Comparison of ENCODE assay signal across 34 cellular contexts in genomic region chr18:22902093-22902492, GRCh38.
"Had no signal": no experiment of that assay in that cellular context is flagged by ENCODE, and none has a peak within 500 bp of the region (broad histone marks: within the 10 kb centered on the region; RNA-seq: fewer than 3 reads in every experiment).

No MANE protein-coding gene starts in this region.

- H3K36me3 ChIP-seq: MG63 had no signal

- H3K27me3 ChIP-seq: MG63 had no signal

- H3K4me3 ChIP-seq: MG63 had no signal

- H3K27ac ChIP-seq: KMS-11 had no signal

- H3K9ac ChIP-seq: KMS-11 had no signal

- DNase-seq: Karpas-422, Kasumi-1, KBM-7, KG1, MG63, MM.1S, MV-4-11, NCI-H1048, NCI-H1092, NCI-H1092 treated with DMSO at 0.1 percent for 48 hours, NCI-H1105, NCI-H1105 treated with DMSO at 0.1 percent for 48 hours, NCI-H1417, NCI-H1417 treated with DMSO at 0.1 percent for 48 hours, NCI-H1436, NCI-H1436 treated with DMSO at 0.1 percent for 48 hours, NCI-H146, NCI-H1694, NCI-H1694 treated with DMSO at 0.1 percent for 48 hours, NCI-H187, NCI-H187 treated with DMSO at 0.1 percent for 48 hours, NCI-H1930, NCI-H2029, NCI-H2029 treated with DMSO at 0.1 percent for 48 hours, NCI-H2081, NCI-H2081 treated with DMSO at 0.1 percent for 48 hours, NCI-H2107, NCI-H2171, NCI-H2171 treated with DMSO at 0.1 percent for 48 hours, NCI-H2227 treated with DMSO at 0.1 percent for 48 hours, NCI-H345, NCI-H446, NCI-H446 treated with DMSO at 0.1 percent for 48 hours had no signal

- H3K4me2 ChIP-seq: KMS-11 had no signal
